10 cellular contexts compared by ENCODE assay signal in the genomic region with DNA sequence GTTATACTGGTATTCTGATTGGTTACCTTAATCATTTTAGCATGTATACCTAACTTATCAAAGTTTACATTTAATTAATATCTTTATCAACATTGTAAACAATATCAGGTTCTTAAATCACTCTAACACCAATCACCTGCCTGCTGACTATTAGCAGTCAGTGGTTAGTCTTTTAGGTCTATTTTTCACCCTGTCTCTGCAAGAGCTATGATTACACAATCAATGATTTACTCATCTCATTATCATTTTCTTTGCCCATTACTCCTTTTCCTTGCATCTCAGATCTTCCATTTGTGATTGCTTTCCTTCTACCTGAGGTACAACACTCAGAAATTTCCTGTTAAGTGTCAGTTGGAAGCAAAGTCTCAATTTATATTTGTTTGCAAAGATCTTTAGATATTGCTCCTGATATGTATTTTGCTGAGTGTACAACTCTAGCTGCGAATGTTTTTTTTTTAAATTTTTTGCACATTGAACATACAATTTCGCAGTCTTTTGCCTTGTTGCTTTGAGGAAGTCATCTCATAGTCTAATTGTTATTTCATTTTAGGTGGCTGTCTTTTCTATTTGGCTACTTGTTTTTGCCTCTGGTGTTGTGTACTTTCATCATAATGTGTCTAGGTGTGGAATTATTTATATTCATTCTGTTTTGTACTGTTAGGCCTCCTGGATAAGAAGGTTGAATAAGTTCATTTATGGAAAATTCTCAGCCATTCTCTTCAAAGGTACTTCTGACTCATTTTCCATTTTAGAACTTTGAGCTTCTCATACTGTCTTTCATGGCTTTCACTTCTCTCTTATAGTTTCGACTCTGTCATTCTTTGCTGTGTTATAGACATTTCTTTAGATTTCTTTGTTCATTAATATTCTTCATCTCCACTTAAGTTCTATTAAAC.
DNase-seq lines count a peak whose midpoint lies in the region; ATAC-seq lines count a peak whose summit lies in the region.
"Had no signal": no experiment of that assay in that cellular context is flagged by ENCODE, and none has a peak within 500 bp of the region (broad histone marks: within the 10 kb centered on the region; RNA-seq: fewer than 3 reads in every experiment).

No MANE protein-coding gene starts in this region.

- no peaks in the 10 kb centered on the region for H3K27me3 Mint-ChIP-seq in T-helper 2 cell treated with Interferon-gamma antibody and Interleukin-4, amounts not matched to agents 5 μg/mL and 100 μg/mL, for 36 hours (ENCODE audit: low read depth)

- no peak overlapping the region for H3K27ac Mint-ChIP-seq in stimulated activated effector memory CD8-positive, alpha-beta T cell treated with anti-CD3 and anti-CD28 coated beads, Interleukin-12 subunit alpha, Interleukin-12 subunit beta, amount 100 ng/mL, for 72 hours
- no peak overlapping the region for H3K27ac Mint-ChIP-seq in T-helper 2 cell treated with Interferon-gamma antibody and Interleukin-4, amounts not matched to agents 5 μg/mL and 100 μg/mL, for 36 hours

- no peak overlapping the region for H3K4me3 Mint-ChIP-seq in stimulated activated effector memory CD8-positive, alpha-beta T cell treated with anti-CD3 and anti-CD28 coated beads, Interleukin-12 subunit alpha, Interleukin-12 subunit beta, amount 100 ng/mL, for 72 hours
- H3K4me3 Mint-ChIP-seq in T-helper 2 cell treated with Interferon-gamma antibody and Interleukin-4, amounts not matched to agents 5 μg/mL and 100 μg/mL, for 36 hours: no peak overlapping the region

- peak; percentile 3 for DNase-seq in amniotic epithelial cell (ENCODE audit: low read depth)
- DNase-seq in stimulated activated effector memory CD8-positive, alpha-beta T cell treated with anti-CD3 and anti-CD28 coated beads, Interleukin-12 subunit alpha, Interleukin-12 subunit beta, amount 100 ng/mL, for 72 hours (ENCODE audit: low spot score in 2 of 2): no peak
- no peak for DNase-seq in midbrain (lab: John Stamatoyannopoulos, UW)
- DNase-seq in SKM-1 treated with dmso at 0.1 percent for 144 hours (lab: John Stamatoyannopoulos, UW; ENCODE audit: unreplicated experiment): no peak
- DNase-seq in T-helper 2 cell treated with Interferon-gamma antibody and Interleukin-4, amounts not matched to agents 5 μg/mL and 100 μg/mL, for 36 hours (ENCODE audit: low spot score): no peak
- DNase-seq: NCI-H748 treated with DMSO at 0.1 percent for 48 hours had no signal

- no peaks in the 10 kb centered on the region for H3K4me1 Mint-ChIP-seq in stimulated activated effector memory CD8-positive, alpha-beta T cell treated with anti-CD3 and anti-CD28 coated beads, Interleukin-12 subunit alpha, Interleukin-12 subunit beta, amount 100 ng/mL, for 72 hours
- H3K4me1 Mint-ChIP-seq in T-helper 2 cell treated with Interferon-gamma antibody and Interleukin-4, amounts not matched to agents 5 μg/mL and 100 μg/mL, for 36 hours (ENCODE audit: low read depth): no peaks in the 10 kb centered on the region

- peaks cover 6% of the 10 kb centered on the region for H3K9me3 Mint-ChIP-seq in stimulated activated effector memory CD8-positive, alpha-beta T cell treated with anti-CD3 and anti-CD28 coated beads, Interleukin-12 subunit alpha, Interleukin-12 subunit beta, amount 100 ng/mL, for 72 hours
- H3K9me3 Mint-ChIP-seq in T-helper 2 cell treated with Interferon-gamma antibody and Interleukin-4, amounts not matched to agents 5 μg/mL and 100 μg/mL, for 36 hours: peaks cover 13% of the 10 kb centered on the region

- H3K36me3 Mint-ChIP-seq in stimulated activated effector memory CD8-positive, alpha-beta T cell treated with anti-CD3 and anti-CD28 coated beads, Interleukin-12 subunit alpha, Interleukin-12 subunit beta, amount 100 ng/mL, for 72 hours: no peaks in the 10 kb centered on the region
- no peaks in the 10 kb centered on the region for H3K36me3 Mint-ChIP-seq in T-helper 2 cell treated with Interferon-gamma antibody and Interleukin-4, amounts not matched to agents 5 μg/mL and 100 μg/mL, for 36 hours (ENCODE audit: low read depth)

- ATAC-seq in GM18868 (IDR thresholded peaks at IDR 0.05; ENCODE audit: unreplicated experiment) (peak; percentile 99), GM21717 (IDR thresholded peaks at IDR 0.05; ENCODE audit: unreplicated experiment) (peak; percentile 99), HG03135 (IDR thresholded peaks at IDR 0.05; ENCODE audit: unreplicated experiment) (peak; percentile 96)
- no peak for ATAC-seq in stimulated activated effector memory CD8-positive, alpha-beta T cell treated with anti-CD3 and anti-CD28 coated beads, Interleukin-12 subunit alpha, Interleukin-12 subunit beta, amount 100 ng/mL, for 72 hours
- ATAC-seq: foreskin keratinocyte had no signal
